1 cellular context compared by ENCODE assay signal in genomic region chr6:148392127-148392526, GRCh38. TPM values are rescaled to one million over a fixed set of nuclear protein-coding genes. Genes with fewer than 3 reads are reported as not detected.
"Had no signal": no experiment of that assay in that cellular context is flagged by ENCODE, and none has a peak within 500 bp of the region (broad histone marks: within the 10 kb centered on the region; RNA-seq: fewer than 3 reads in every experiment).

No MANE protein-coding gene starts in this region.

RNA-seq across cellular contexts. Expression of gene SASH1, which starts 49.5 kb away (rescaled TPM):
- total RNA-seq: activated CD8-positive, alpha-beta T cell treated with anti-CD3 and anti-CD28 coated beads, Interleukin-2, amount 10 ng/mL, durations not matched to agents 7 days and 5 days had no signal
